Comparison of ENCODE assay signal across 10 cellular contexts in the genomic region with DNA sequence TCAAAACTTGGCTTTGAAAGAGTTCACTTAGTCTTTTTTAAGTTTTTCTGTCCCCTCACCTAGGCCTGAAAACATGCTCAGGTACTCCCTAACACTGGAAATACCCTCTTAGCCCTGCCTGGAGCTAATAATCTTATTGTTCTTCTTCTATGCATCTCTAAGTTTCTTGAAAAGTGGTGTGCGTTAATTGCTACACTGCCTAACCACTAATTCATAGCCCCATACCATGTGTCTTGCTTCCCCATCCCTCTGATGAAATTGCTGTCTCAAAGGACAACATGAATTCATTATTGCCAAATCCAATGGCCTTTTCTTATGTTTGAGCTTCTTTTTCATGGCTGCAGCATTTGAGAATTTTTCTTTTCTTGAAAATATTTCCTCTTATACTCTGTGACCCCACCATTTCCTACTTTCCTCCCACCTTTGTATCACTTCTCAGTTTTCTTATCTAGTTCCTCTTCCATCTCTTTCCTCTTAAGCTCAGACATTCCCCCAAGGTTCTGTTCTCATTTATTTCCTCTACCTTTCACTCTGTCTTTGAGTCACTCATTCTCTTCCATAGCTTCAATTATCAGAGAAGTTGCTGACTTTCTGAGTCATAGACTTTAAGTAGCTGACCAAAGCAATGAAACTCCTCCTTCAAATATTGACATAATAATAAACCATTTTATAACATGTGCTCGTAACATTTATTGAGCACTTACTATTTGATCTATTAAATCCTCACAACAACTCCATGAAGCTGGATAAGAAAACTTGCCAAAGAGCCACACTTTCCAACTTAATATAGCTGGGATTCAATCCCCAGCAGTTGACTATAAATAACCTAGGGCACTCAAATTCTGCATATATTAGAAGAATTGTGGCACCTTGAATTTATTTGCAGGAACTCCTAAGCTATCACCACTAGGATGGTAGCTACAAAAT. TPM values are rescaled to one million over a fixed set of nuclear protein-coding genes. Genes with fewer than 3 reads are reported as not detected.
DNase-seq lines count a peak whose midpoint lies in the region; ATAC-seq, FAIRE-seq and TF ChIP-seq lines count a peak whose summit lies in the region.
"Had no signal": no experiment of that assay in that cellular context is flagged by ENCODE, and none has a peak within 500 bp of the region (broad histone marks: within the 10 kb centered on the region; RNA-seq: fewer than 3 reads in every experiment).

No MANE protein-coding gene starts in this region.

- H3K36me3 ChIP-seq in GM12878 (ENCODE audit: control insufficient read depth in 2 of 2, insufficient read depth in 2 of 2, low read length in 1 of 2), result no peaks in the 10 kb centered on the region
- H3K36me3 ChIP-seq in WERI-Rb-1, result no peaks in the 10 kb centered on the region
- no peaks in the 10 kb centered on the region for H3K36me3 ChIP-seq in esophagus muscularis mucosa

- SMC1A ChIA-PET in GM12878 (lab: Charles Lee; ENCODE audit: uncharacterized antibody, unreplicated experiment), result interaction anchor here (0.7 to 3.0 kb wide), 28 partner anchors 9 to 401 kb away, joined by 3 to 18 read pairs (median 5); a partner anchor contains a TSS

- TF ChIP-seq CTCF in GM12864 (IDR thresholded peaks at IDR 0.05; ENCODE audit: low read depth, low read length, missing control alignments), result no peak
- no peak for TF ChIP-seq CTCF in GM12878 (IDR thresholded peaks at IDR 0.05 in 2 of 3, conservative IDR thresholded peaks at IDR 0.05 in 1 of 3; ENCODE audit: control insufficient read depth in 2 of 3, extremely low read depth in 1 of 3, insufficient read depth in 1 of 3, low read depth in 3 of 3, low read length in 3 of 3)
- no peak for TF ChIP-seq CTCF in WERI-Rb-1 (IDR thresholded peaks at IDR 0.05; ENCODE audit: low read depth, low read length)
- TF ChIP-seq CTCF in esophagus muscularis mucosa (IDR thresholded peaks at IDR 0.05), result no peak

- no peak overlapping the region for H3K4me2 ChIP-seq in GM12878 (ENCODE audit: control insufficient read depth, insufficient read depth)

- no TSS peak for BruUV-seq in GM12878 (replicated peaks; lab: Mats Ljungman, UMichigan)

- TF ChIP-seq RAD21 in GM12878 (IDR thresholded peaks at IDR 0.05; ENCODE audit: insufficient read depth, low read depth, low read length), result no peak

- no peak for FAIRE-seq in GM12878 (lab: Jason Lieb, UNC)
- FAIRE-seq: endothelial cell of umbilical vein had no signal

- RAD21 ChIA-PET in GM12878 (lab: Charles Lee; ENCODE audit: unreplicated experiment), result interaction anchor here (0.7 to 2.4 kb wide), 13 partner anchors 13 to 402 kb away, joined by 3 to 12 read pairs (median 4); no protein-coding TSS in a partner anchor

- TF ChIP-seq POLR2A in GM12878 (IDR thresholded peaks at IDR 0.05; ENCODE audit: low read depth, low read length) (no peak), esophagus muscularis mucosa (IDR thresholded peaks at IDR 0.05; ENCODE audit: low read depth) (no peak)

- POLR2A ChIA-PET in GM12878 (lab: Charles Lee), result interaction anchor here (1.4 to 1.6 kb wide), 2 partner anchors 45 to 71 kb away, joined by 3 to 4 read pairs; no protein-coding TSS in a partner anchor

- CTCF ChIA-PET in GM12878 (lab: Yijun Ruan, JAX), result interaction anchor here (0.6 to 1.8 kb wide), 12 partner anchors 8 to 720 kb away, joined by 3 to 7 read pairs (median 3); no protein-coding TSS in a partner anchor

- no peaks in the 10 kb centered on the region for H3K27me3 ChIP-seq in GM12878 (replicated peaks in 1 of 2; ENCODE audit: control insufficient read depth in 2 of 2, insufficient read depth in 2 of 2, low read length in 1 of 2)
- no peaks in the 10 kb centered on the region for H3K27me3 ChIP-seq in WERI-Rb-1 (ENCODE audit: insufficient read depth, low read depth, severe bottlenecking)
- H3K27me3 ChIP-seq in right cardiac atrium (ENCODE audit: control insufficient read depth, insufficient read depth), result no peaks in the 10 kb centered on the region
- no peaks in the 10 kb centered on the region for H3K27me3 ChIP-seq in esophagus muscularis mucosa

- no peak overlapping the region for H2AFZ ChIP-seq in GM12878 (ENCODE audit: control insufficient read depth, low read depth, low read length)

- H3K27ac ChIP-seq in GM12878 (ENCODE audit: control insufficient read depth, insufficient read depth) (no peak overlapping the region), WERI-Rb-1 (no peak overlapping the region), right cardiac atrium (ENCODE audit: low read length) (no peak overlapping the region), esophagus muscularis mucosa (replicated peaks in 1 of 4) (no peak overlapping the region), caudate nucleus (ENCODE audit: low read depth, low read length) (no peak overlapping the region)

- H3K4me3 ChIP-seq in GM12864 (ENCODE audit: low read depth, low read length) (no peak overlapping the region), GM12878 (no peak overlapping the region), WERI-Rb-1 (ENCODE audit: low read depth, low read length) (no peak overlapping the region), right cardiac atrium (ENCODE audit: low read length) (no peak overlapping the region), esophagus muscularis mucosa (no peak overlapping the region)

- no peaks in the 10 kb centered on the region for H3K79me2 ChIP-seq in GM12878 (ENCODE audit: control insufficient read depth, insufficient read depth, low read length)

- ATAC-seq in GM21786 (IDR thresholded peaks at IDR 0.05; ENCODE audit: unreplicated experiment) (peak; percentile 66), GM12878 (peak; percentile 65), right cardiac atrium (no peak)

- H3K9ac ChIP-seq in GM12878 (ENCODE audit: control insufficient read depth, insufficient read depth, low read length), result no peak overlapping the region

- in situ Hi-C loops in GM12878 (cut with MboI), result no loop called here

- DNase-seq in GM12864 (ENCODE audit: low read depth) (peak; percentile 19), HT1080 (ENCODE audit: low read depth) (peak; percentile 31), GM12878 (ENCODE audit: low read depth, low spot score) (no peak), WERI-Rb-1 (no peak), right cardiac atrium (no peak), esophagus muscularis mucosa (ENCODE audit: extremely low spot score) (no peak), caudate nucleus (lab: John Stamatoyannopoulos, UW) (no peak)
- DNase-seq: midbrain had no signal

- 77% methylated on average over 2 of the region's 2 CpGs for WGBS in GM12878 (ENCODE audit: insufficient coverage, insufficient replicate concordance, low lambda C conversion rate, missing lambda C conversion rate)
- 92% methylated on average over 2 of the region's 2 CpGs for WGBS in right cardiac atrium
- WGBS in esophagus muscularis mucosa, result 95% methylated on average over 2 of the region's 2 CpGs

- H4K20me1 ChIP-seq in GM12878 (ENCODE audit: control insufficient read depth, insufficient read depth), result no peaks in the 10 kb centered on the region

- intact Hi-C loops in GM12878 (cut with micrococcal nuclease; ENCODE audit: unreplicated experiment) (no loop called here), right cardiac atrium (cut with DNase I) (no loop called here), esophagus muscularis mucosa (cut with DNase I) (no loop called here)

- no peaks in the 10 kb centered on the region for H3K9me3 ChIP-seq in GM12878 (replicated peaks; ENCODE audit: control insufficient read depth, insufficient read depth, low read length)
- H3K9me3 ChIP-seq in WERI-Rb-1 (ENCODE audit: severe bottlenecking), result peaks cover 3% of the 10 kb centered on the region
- no peaks in the 10 kb centered on the region for H3K9me3 ChIP-seq in right cardiac atrium (ENCODE audit: control insufficient read depth, low read length)
- H3K9me3 ChIP-seq in esophagus muscularis mucosa, result peaks cover 0 to 3% (median 0%) of the 10 kb centered on the region in 4 donors

- H3K4me1 ChIP-seq in GM12878 (ENCODE audit: control insufficient read depth, insufficient read depth, low read length) (peaks cover 12% of the 10 kb centered on the region), right cardiac atrium (ENCODE audit: control insufficient read depth, insufficient read depth, low read length) (no peaks in the 10 kb centered on the region), esophagus muscularis mucosa (no peaks in the 10 kb centered on the region)

- 0 out of 4 replicates have a peak, but pooled peaks of 1 of the 2 experiments have one; percentile 14 for TF ChIP-seq EP300 in GM12878 (IDR thresholded peaks at IDR 0.05; ENCODE audit: borderline replicate concordance in 1 of 2, control insufficient read depth in 1 of 2, low read depth in 2 of 2, low read length in 2 of 2)
- TF ChIP-seq EP300 in esophagus muscularis mucosa (IDR thresholded peaks at IDR 0.05), result no peak

TF ChIP-seq in GM12878, 131 proteins besides CTCF, POLR2A, EP300 and RAD21 (continues in another document):
- TF ChIP-seq POLR2AphosphoS5 (IDR thresholded peaks at IDR 0.05; ENCODE audit: low read length), result no peak
- TF ChIP-seq MYC (IDR thresholded peaks at IDR 0.05; ENCODE audit: insufficient read depth, insufficient read length, insufficient replicate concordance, low read length, severe bottlenecking), result no peak
- peak; percentile 68 for TF ChIP-seq SPI1 (IDR thresholded peaks at IDR 0.05; ENCODE audit: borderline replicate concordance, insufficient read depth, low read depth, low read length)
- no peak for TF ChIP-seq TARDBP (IDR thresholded peaks at IDR 0.05; ENCODE audit: borderline replicate concordance)

RNA-seq across cellular contexts. Expression of a gene that starts 35.5 kb away (rescaled TPM):
- total RNA-seq in HT1080 (2014; rRNA removed; shearing (Covaris generic)), result not detected in 2 replicates
- not detected in 2 replicates for polyA plus RNA-seq in HT1080 (2015; cell fraction: cytosol; rRNA removed)
- polyA plus RNA-seq in HT1080 (2015; cell fraction: nucleus; rRNA removed), result not detected in 2 replicates
- total RNA-seq in GM12878 (2013; cell fraction: nucleolus; rRNA removed), result not detected in 2 replicates
- not detected in 2 replicates for total RNA-seq in GM12878 (2014; rRNA removed)
- total RNA-seq in GM12878 (2014; rRNA removed; fragmentation: Illumina TruSeq; extraction: Trizol), result not detected in 2 replicates
- total RNA-seq in GM12878 (2021), result not detected in 2 replicates
- not detected for polyA plus RNA-seq in GM12878 (2011; ENCODE audit: low read depth)
- not detected in 2 replicates for polyA plus RNA-seq in GM12878 (2011; rRNA removed)
- not detected in 2 replicates for polyA plus RNA-seq in GM12878 (2011; cell fraction: cytosol; rRNA removed)
- polyA plus RNA-seq in GM12878 (2011; cell fraction: nucleus; rRNA removed), result not detected in 2 replicates
- polyA plus RNA-seq in GM12878 (2012), result not detected in 2 replicates
- not detected in 2 replicates for polyA plus RNA-seq in GM12878 (2014; fragmentation: Illumina TruSeq; extraction: Trizol)
- under 1 TPM in 1 of 2 experiments, not detected in 1; 0.22 TPM for polyA plus RNA-seq in GM12878 (2014; fragmentation: Nextera tagmentation; extraction: Ambion mirVana)
- polyA plus RNA-seq in GM12878 (2014; rRNA removed), result not detected in 2 replicates
- not detected for polyA plus RNA-seq in GM12878 (2016; fragmentation: Nextera tagmentation; extraction: Ambion mirVana)
- polyA minus RNA-seq in GM12878 (2011; rRNA and poly(A)+ RNA removed), result not detected in 2 replicates
- not detected in 2 replicates for polyA minus RNA-seq in GM12878 (2011; cell fraction: cytosol; rRNA and poly(A)+ RNA removed)
- not detected in 2 replicates for polyA minus RNA-seq in GM12878 (2011; cell fraction: nucleus; rRNA and poly(A)+ RNA removed)
- total RNA-seq in right cardiac atrium, result not detected
- not detected for polyA plus RNA-seq in right cardiac atrium
- not detected for total RNA-seq in esophagus muscularis mucosa
- total RNA-seq: endothelial cell of umbilical vein had no signal
- polyA plus RNA-seq: endothelial cell of umbilical vein had no signal

Comparison
In these comparisons a context has a peak if more than half of its experiments do, and no peak if none do; other contexts are left out.
1. DNase-seq: peak in GM12864 (single experiment) and HT1080 (single experiment); none in GM12878 (single experiment), WERI-Rb-1 (single experiment), right cardiac atrium (0 of 3), esophagus muscularis mucosa (single experiment) and caudate nucleus (0 of 61).
2. ATAC-seq: peak in GM21786 (single experiment) and GM12878 (single experiment); none in right cardiac atrium (0 of 2).